ENCODE assay signal across 28 cellular contexts in genomic region chrX:80139564-80139963, GRCh38.
"Had no signal": no experiment of that assay in that cellular context is flagged by ENCODE, and none has a peak within 500 bp of the region (broad histone marks: within the 10 kb centered on the region; RNA-seq: fewer than 3 reads in every experiment).

No MANE protein-coding gene starts in this region.

- H3K4me1 Mint-ChIP-seq: immature natural killer cell; memory B cell; mesothelial cell of epicardium; naive B cell; stimulated activated effector memory CD8-positive, alpha-beta T cell treated with anti-CD3 and anti-CD28 coated beads, Interleukin-12 subunit alpha, Interleukin-12 subunit beta, amount 100 ng/mL, for 72 hours had no signal

- H3K27ac Mint-ChIP-seq: immature natural killer cell; memory B cell; mesothelial cell of epicardium; naive B cell; natural killer cell treated with Interleukin-12 subunit alpha and Interleukin-12 subunit beta and Interleukin-15 and Interleukin-18, amount 100 ng/mL, for 72 hours; stimulated activated effector memory CD8-positive, alpha-beta T cell treated with anti-CD3 and anti-CD28 coated beads, Interleukin-12 subunit alpha, Interleukin-12 subunit beta, amount 100 ng/mL, for 72 hours had no signal

- DNase-seq: cortex of kidney; effector CD4-positive, alpha-beta T cell; foreskin fibroblast; gastrocnemius medialis; head of caudate nucleus; immature natural killer cell; mucosa of descending colon; naive B cell; occipital lobe; ovary; posterior cingulate gyrus; psoas muscle; right cardiac atrium; sigmoid colon; stimulated activated CD4-positive, alpha-beta T cell treated with anti-CD3 and anti-CD28 coated beads, Interleukin-2, amount 100 ng/mL, for 24 hours; stimulated activated CD4-positive, alpha-beta T cell treated with anti-CD3 and anti-CD28 coated beads, Interleukin-4, amount 100 ng/mL, for 24 hours; stimulated activated naive CD4-positive, alpha-beta T cell treated with Interleukin-2 at 50 U/mL for 16 hours; stomach; thyroid gland; trophoblast cell had no signal

- H3K36me3 ChIP-seq: gastrocnemius medialis, ovary, sigmoid colon, stomach, thyroid gland had no signal

- H3K36me3 Mint-ChIP-seq: immature natural killer cell; memory B cell; mesothelial cell of epicardium; naive B cell; natural killer cell treated with Interleukin-12 subunit alpha and Interleukin-12 subunit beta and Interleukin-15 and Interleukin-18, amount 100 ng/mL, for 72 hours; stimulated activated effector memory CD8-positive, alpha-beta T cell treated with anti-CD3 and anti-CD28 coated beads, Interleukin-12 subunit alpha, Interleukin-12 subunit beta, amount 100 ng/mL, for 72 hours had no signal

- H3K27ac ChIP-seq: epithelial cell of prostate, gastrocnemius medialis, ovary, psoas muscle, sigmoid colon, stomach, thyroid gland had no signal

- H3K27me3 ChIP-seq: gastrocnemius medialis, ovary, sigmoid colon, stomach, thyroid gland had no signal

- H3K4me3 ChIP-seq: gastrocnemius medialis, lung, mucosa of descending colon, ovary, psoas muscle, sigmoid colon, stomach, thyroid gland had no signal

- H3K27me3 Mint-ChIP-seq: memory B cell, naive B cell had no signal

- H3K9me3 ChIP-seq: gastrocnemius medialis, mucosa of descending colon, ovary, psoas muscle, sigmoid colon, stomach, thyroid gland had no signal

- H3K4me1 ChIP-seq: gastrocnemius medialis, psoas muscle, sigmoid colon, stomach, thyroid gland had no signal

- ATAC-seq: esophagus mucosa; gastrocnemius medialis; left lobe of liver; mucosa of descending colon; natural killer cell treated with Interleukin-12 subunit alpha and Interleukin-12 subunit beta and Interleukin-15 and Interleukin-18, amount 100 ng/mL, for 72 hours; psoas muscle; right cardiac atrium; stimulated activated effector memory CD8-positive, alpha-beta T cell treated with anti-CD3 and anti-CD28 coated beads, Interleukin-12 subunit alpha, Interleukin-12 subunit beta, amount 100 ng/mL, for 72 hours had no signal

- H3K4me3 Mint-ChIP-seq: immature natural killer cell; memory B cell; mesothelial cell of epicardium; naive B cell; natural killer cell treated with Interleukin-12 subunit alpha and Interleukin-12 subunit beta and Interleukin-15 and Interleukin-18, amount 100 ng/mL, for 72 hours; stimulated activated effector memory CD8-positive, alpha-beta T cell treated with anti-CD3 and anti-CD28 coated beads, Interleukin-12 subunit alpha, Interleukin-12 subunit beta, amount 100 ng/mL, for 72 hours had no signal
